ENCODE assay signal across 1 cellular context in the genomic region with DNA sequence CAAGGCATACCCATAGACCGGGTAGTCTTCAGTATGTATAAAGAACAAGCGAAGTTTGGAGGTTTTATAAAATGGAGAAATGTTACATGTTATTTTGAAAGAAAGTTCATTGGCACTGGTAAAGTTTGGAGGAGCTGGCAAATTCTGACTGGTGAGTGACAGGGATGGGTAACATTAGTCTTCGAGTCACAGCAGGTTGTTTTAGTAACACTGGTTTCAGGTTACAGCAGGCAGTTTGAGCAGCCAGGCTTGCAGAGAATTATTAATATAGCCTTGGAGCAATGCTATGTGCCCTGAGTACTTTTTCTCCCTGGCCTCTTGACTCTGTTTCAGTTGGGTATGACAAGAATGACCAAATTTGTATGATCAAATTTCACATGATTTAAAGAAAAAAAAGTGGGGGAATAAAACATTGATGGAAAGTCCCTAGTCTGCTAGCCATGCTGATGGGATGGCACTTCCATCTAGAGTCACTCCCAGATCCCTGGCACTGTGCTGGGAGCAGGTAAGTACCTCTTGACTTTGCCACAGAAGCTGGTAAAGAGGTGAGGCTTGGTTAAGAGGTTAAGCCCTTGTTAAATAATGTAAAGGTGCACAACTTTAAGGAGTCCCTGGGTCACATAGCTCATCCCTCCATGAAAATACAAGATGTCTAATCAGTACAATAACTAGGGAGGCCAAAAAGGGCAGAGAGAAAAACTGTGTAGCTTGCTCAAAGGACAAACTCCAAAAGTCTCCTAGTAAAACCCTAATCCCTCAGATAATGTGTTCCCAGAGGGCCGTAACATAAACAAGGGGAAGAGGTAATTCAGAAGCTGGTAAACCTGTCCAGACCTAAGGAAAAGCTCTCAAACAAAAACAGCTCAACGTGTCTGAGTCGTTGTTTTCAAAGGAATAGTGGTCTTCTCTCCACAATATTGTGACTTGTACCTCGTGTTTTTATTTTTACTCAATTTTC.
TF ChIP-seq lines count a peak whose summit lies in the region.

No MANE protein-coding gene starts in this region.

TF ChIP-seq in H1, 55 proteins besides CTCF, POLR2A, EP300 and RAD21:
- no peak for TF ChIP-seq RNF2 (IDR thresholded peaks at IDR 0.05; ENCODE audit: borderline replicate concordance, low read depth, low read length, missing control alignments, poor library complexity, severe bottlenecking)
- no peak for TF ChIP-seq POLR2AphosphoS5 (IDR thresholded peaks at IDR 0.05; ENCODE audit: low read depth, low read length)
- TF ChIP-seq CBX8 (IDR thresholded peaks at IDR 0.05; ENCODE audit: borderline replicate concordance, low read depth, low read length), result no peak
- TF ChIP-seq, protein P1, sequence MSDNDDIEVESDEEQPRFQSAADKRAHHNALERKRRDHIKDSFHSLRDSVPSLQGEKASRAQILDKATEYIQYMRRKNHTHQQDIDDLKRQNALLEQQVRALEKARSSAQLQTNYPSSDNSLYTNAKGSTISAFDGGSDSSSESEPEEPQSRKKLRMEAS (IDR thresholded peaks at IDR 0.05), result no peak
- no peak for TF ChIP-seq CEBPB (IDR thresholded peaks at IDR 0.05; ENCODE audit: low read depth, low read length)
- no peak for TF ChIP-seq CREB1 (IDR thresholded peaks at IDR 0.05)
- no peak for TF ChIP-seq RFX5 (IDR thresholded peaks at IDR 0.05; ENCODE audit: borderline replicate concordance, low read depth, low read length)
- no peak for TF ChIP-seq CHD1 (IDR thresholded peaks at IDR 0.05; ENCODE audit: low read depth, low read length)
- TF ChIP-seq, protein P2, sequence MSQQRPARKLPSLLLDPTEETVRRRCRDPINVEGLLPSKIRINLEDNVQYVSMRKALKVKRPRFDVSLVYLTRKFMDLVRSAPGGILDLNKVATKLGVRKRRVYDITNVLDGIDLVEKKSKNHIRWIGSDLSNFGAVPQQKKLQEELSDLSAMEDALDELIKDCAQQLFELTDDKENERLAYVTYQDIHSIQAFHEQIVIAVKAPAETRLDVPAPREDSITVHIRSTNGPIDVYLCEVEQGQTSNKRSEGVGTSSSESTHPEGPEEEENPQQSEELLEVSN (IDR thresholded peaks at IDR 0.05), result no peak
- no peak for TF ChIP-seq BACH1 (IDR thresholded peaks at IDR 0.05; ENCODE audit: low read length)
- TF ChIP-seq KDM1A (IDR thresholded peaks at IDR 0.05; ENCODE audit: borderline replicate concordance, low read length), result no peak
- TF ChIP-seq SUZ12 (IDR thresholded peaks at IDR 0.05; ENCODE audit: low read length), result no peak
- no peak for TF ChIP-seq GTF2F1 (IDR thresholded peaks at IDR 0.05; ENCODE audit: borderline replicate concordance, low read depth, low read length)
- TF ChIP-seq, protein P3, sequence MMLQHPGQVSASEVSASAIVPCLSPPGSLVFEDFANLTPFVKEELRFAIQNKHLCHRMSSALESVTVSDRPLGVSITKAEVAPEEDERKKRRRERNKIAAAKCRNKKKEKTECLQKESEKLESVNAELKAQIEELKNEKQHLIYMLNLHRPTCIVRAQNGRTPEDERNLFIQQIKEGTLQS (IDR thresholded peaks at IDR 0.05; ENCODE audit: insufficient read depth, low read depth, low read length), result no peak
